ENCODE assay signal across 16 cellular contexts in genomic region chr6:115969930-115970273, GRCh38.
DNase-seq lines count a peak whose midpoint lies in the region; ATAC-seq, FAIRE-seq and TF ChIP-seq lines count a peak whose summit lies in the region.
"Had no signal": no experiment of that assay in that cellular context is flagged by ENCODE, and none has a peak within 500 bp of the region (broad histone marks: within the 10 kb centered on the region; RNA-seq: fewer than 3 reads in every experiment).

No MANE protein-coding gene starts in this region.

- TF ChIP-seq RAD21 in liver (IDR thresholded peaks at IDR 0.05), result no peak
- no peak for TF ChIP-seq RAD21 in HepG2 (CRISPR knock-in tag; IDR thresholded peaks at IDR 0.05)

- H3K4me3 ChIP-seq in liver (ENCODE audit: low read depth in 1 of 3, low read length in 3 of 3), result no peak overlapping the region
- no peak overlapping the region for H3K4me3 ChIP-seq in HepG2 (replicated peaks in 1 of 3; ENCODE audit: insufficient read depth in 1 of 3, low read depth in 2 of 3, low read length in 3 of 3)
- H3K4me3 ChIP-seq in Panc1 (ENCODE audit: low read depth in 2 of 2, low read length in 2 of 2), result no peak overlapping the region
- no peak overlapping the region for H3K4me3 ChIP-seq in fibroblast of the aortic adventitia (ENCODE audit: low read depth, low read length)
- H3K4me3 ChIP-seq: SJCRH30 had no signal

- TF ChIP-seq POLR2A in HepG2 (IDR thresholded peaks at IDR 0.05; ENCODE audit: insufficient read depth in 1 of 2, low read depth in 2 of 2, low read length in 2 of 2), result no peak

- peaks cover 13 to 43% (median 37%) of the 10 kb centered on the region in 4 donors for H3K4me1 ChIP-seq in liver (ENCODE audit: control insufficient read depth in 4 of 4, insufficient read depth in 4 of 4, low read length in 3 of 4)
- peaks cover 7% of the 10 kb centered on the region; the same call in 1 of the 2 replicates for H3K4me1 ChIP-seq in HepG2 (ENCODE audit: insufficient read depth, low read length)
- H3K4me1 ChIP-seq in Panc1 (ENCODE audit: control insufficient read depth, insufficient read depth, low read length), result no peaks in the 10 kb centered on the region
- H3K4me1 ChIP-seq: SJCRH30 had no signal

- ATAC-seq in HepG2 (no peak), Panc1 (no peak), HG03196 (IDR thresholded peaks at IDR 0.05; ENCODE audit: unreplicated experiment) (no peak)

- H3K27me3 ChIP-seq in liver (ENCODE audit: control insufficient read depth in 4 of 4, insufficient read depth in 4 of 4, low read length in 3 of 4) (no peaks in the 10 kb centered on the region), HepG2 (ENCODE audit: control insufficient read depth in 1 of 2, insufficient read depth in 2 of 2, low read length in 2 of 2) (no peaks in the 10 kb centered on the region), Panc1 (ENCODE audit: control insufficient read depth, insufficient read depth, low read length) (no peaks in the 10 kb centered on the region)
- H3K27me3 ChIP-seq: SJCRH30 had no signal

- in situ Hi-C loops in HepG2 (cut with HindIII; ENCODE audit: extremely low pct_ligation_motif_present, low pct_unique_long_range_greater_than_20kb) (no loop called here), Panc1 (cut with HindIII; ENCODE audit: low pct_unique_long_range_greater_than_20kb, low sequenced_read_pairs) (no loop called here)

- H3K27ac ChIP-seq in liver (ENCODE audit: low read depth in 1 of 2, low read length in 2 of 2) (peak overlapping the region; percentile 59 to 87), HepG2 (ENCODE audit: extremely low read length, insufficient read depth, low read length) (no peak overlapping the region), Panc1 (ENCODE audit: low read length) (no peak overlapping the region)
- H3K27ac ChIP-seq: SJCRH30 had no signal

- H3K9ac ChIP-seq in liver (ENCODE audit: low read depth in 1 of 2, low read length in 2 of 2), result no peak overlapping the region
- no peak overlapping the region for H3K9ac ChIP-seq in HepG2 (ENCODE audit: insufficient read depth, low read depth, low read length)

- FAIRE-seq in HepG2 (lab: Jason Lieb, UNC), result no peak

- H3K4me2 ChIP-seq in HepG2 (ENCODE audit: low read depth, low read length), result no peak overlapping the region

- no peak for TF ChIP-seq CTCF in liver (IDR thresholded peaks at IDR 0.05; ENCODE audit: low read depth, low read length, missing input control)
- no peak for TF ChIP-seq CTCF in HepG2 (CRISPR knock-in tag; IDR thresholded peaks at IDR 0.05)
- 0 out of 2 replicates have a peak, but pooled peaks have one; percentile 2 for TF ChIP-seq CTCF in Panc1 (IDR thresholded peaks at IDR 0.05)
- TF ChIP-seq CTCF in fibroblast of the aortic adventitia (IDR thresholded peaks at IDR 0.05; ENCODE audit: insufficient read depth, low read length), result no peak

- DNase-seq in HepG2 (ENCODE audit: low spot score) (no peak), Panc1 (ENCODE audit: low read depth, low spot score) (no peak), fibroblast of the aortic adventitia (ENCODE audit: low read depth) (peak; percentile 48), NCI-H1417 treated with DMSO at 0.1 percent for 48 hours (lab: John Stamatoyannopoulos, UW) (no peak), DMS79 (lab: John Stamatoyannopoulos, UW) (no peak), hippocampal formation (lab: John Stamatoyannopoulos, UW) (no peak)
- DNase-seq: activated CD4-positive, alpha-beta memory T cell treated with anti-CD3 and anti-CD28 coated beads for 36 hours; activated naive CD4-positive, alpha-beta T cell treated with anti-CD3 and anti-CD28 coated beads for 36 hours; activated T-cell treated with anti-CD3 and anti-CD28 coated beads, Interleukin-2, amount 50 U/mL, for 1 hour; aorta; NCI-H1105; NCI-H2107; SJCRH30; T-helper 2 cell had no signal

- BruUV-seq in HepG2 (replicated peaks; lab: Mats Ljungman, UMichigan) (no TSS peak), Panc1 (replicated peaks; lab: Mats Ljungman, UMichigan) (no TSS peak)

- H2AFZ ChIP-seq in HepG2 (ENCODE audit: low read length), result no peak overlapping the region

- no peaks in the 10 kb centered on the region for H3K79me2 ChIP-seq in HepG2 (ENCODE audit: insufficient read depth, low read length)

- POLR2A ChIA-PET in HepG2 (lab: Yijun Ruan, JAX), result no interaction called here
- POLR2A ChIA-PET in Panc1 (lab: Charles Lee), result no interaction called here

- TF ChIP-seq EP300 in HepG2 (IDR thresholded peaks at IDR 0.05; ENCODE audit: low read depth in 2 of 2, low read length in 2 of 2) (no peak), HepG2 (CRISPR knock-in tag; IDR thresholded peaks at IDR 0.05; ENCODE audit: borderline replicate concordance) (no peak)

- H4K20me1 ChIP-seq in HepG2 (ENCODE audit: insufficient read depth, low read length), result no peaks in the 10 kb centered on the region

- CTCF ChIA-PET in HepG2 (lab: Yijun Ruan, JAX; ENCODE audit: low intra/inter-chr PET ratio, low total read pairs) (no interaction called here), Panc1 (lab: Charles Lee) (interaction anchor here (0.6 kb wide), 1 partner anchor 13 kb away, joined by 3 read pairs; no protein-coding TSS in a partner anchor)

- intact Hi-C loops in HepG2 (cut with micrococcal nuclease; ENCODE audit: unreplicated experiment), result no loop called here
- intact Hi-C loops in Panc1 (cut with micrococcal nuclease; ENCODE audit: unreplicated experiment), result no loop called here

- H3K9me3 ChIP-seq in liver (ENCODE audit: control insufficient read depth in 4 of 4, low read length in 3 of 4) (no peaks in the 10 kb centered on the region), HepG2 (ENCODE audit: low read length) (no peaks in the 10 kb centered on the region), Panc1 (ENCODE audit: control insufficient read depth, insufficient read depth, low read depth, low read length) (no peaks in the 10 kb centered on the region)
- H3K9me3 ChIP-seq: SJCRH30 had no signal

- H3K36me3 ChIP-seq in liver (ENCODE audit: control insufficient read depth in 4 of 4, insufficient read depth in 3 of 4, low read depth in 1 of 4, low read length in 3 of 4) (peaks cover 0 to 7% (median 2%) of the 10 kb centered on the region in 4 donors), HepG2 (replicated peaks in 1 of 2; ENCODE audit: control insufficient read depth in 1 of 2, insufficient read depth in 2 of 2, low read length in 2 of 2) (peaks cover 2 to 5% of the 10 kb centered on the region in 2 experiments; a peak in 1 of 5 replicates), Panc1 (ENCODE audit: control insufficient read depth, insufficient read depth, low read length) (no peaks in the 10 kb centered on the region)
- H3K36me3 ChIP-seq: SJCRH30 had no signal

TF ChIP-seq in liver, 16 proteins besides CTCF, POLR2A, EP300 and RAD21:
- TF ChIP-seq, protein P1, sequence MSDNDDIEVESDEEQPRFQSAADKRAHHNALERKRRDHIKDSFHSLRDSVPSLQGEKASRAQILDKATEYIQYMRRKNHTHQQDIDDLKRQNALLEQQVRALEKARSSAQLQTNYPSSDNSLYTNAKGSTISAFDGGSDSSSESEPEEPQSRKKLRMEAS (IDR thresholded peaks at IDR 0.05), result no peak
- TF ChIP-seq GABPA (IDR thresholded peaks at IDR 0.05 in 1 of 2, conservative IDR thresholded peaks at IDR 0.05 in 1 of 2) (no peak), HNF4A (conservative IDR thresholded peaks at IDR 0.05) (no peak), NR2F2 (IDR thresholded peaks at IDR 0.05) (no peak), RXRA (IDR thresholded peaks at IDR 0.05) (no peak), ATF3 (IDR thresholded peaks at IDR 0.05) (no peak), SP1 (IDR thresholded peaks at IDR 0.05) (no peak), TAF1 (conservative IDR thresholded peaks at IDR 0.05) (no peak), FOXA1 (IDR thresholded peaks at IDR 0.05) (no peak)

TF ChIP-seq in HepG2, 621 proteins besides CTCF, POLR2A, EP300 and RAD21:
- TF ChIP-seq MZF1 (CRISPR knock-in tag; IDR thresholded peaks at IDR 0.05; ENCODE audit: borderline replicate concordance) (no peak), ZNF549 (CRISPR knock-in tag; IDR thresholded peaks at IDR 0.05) (no peak), ETV5 (CRISPR knock-in tag; IDR thresholded peaks at IDR 0.05; ENCODE audit: borderline replicate concordance) (no peak)
- TF ChIP-seq, protein P2, sequence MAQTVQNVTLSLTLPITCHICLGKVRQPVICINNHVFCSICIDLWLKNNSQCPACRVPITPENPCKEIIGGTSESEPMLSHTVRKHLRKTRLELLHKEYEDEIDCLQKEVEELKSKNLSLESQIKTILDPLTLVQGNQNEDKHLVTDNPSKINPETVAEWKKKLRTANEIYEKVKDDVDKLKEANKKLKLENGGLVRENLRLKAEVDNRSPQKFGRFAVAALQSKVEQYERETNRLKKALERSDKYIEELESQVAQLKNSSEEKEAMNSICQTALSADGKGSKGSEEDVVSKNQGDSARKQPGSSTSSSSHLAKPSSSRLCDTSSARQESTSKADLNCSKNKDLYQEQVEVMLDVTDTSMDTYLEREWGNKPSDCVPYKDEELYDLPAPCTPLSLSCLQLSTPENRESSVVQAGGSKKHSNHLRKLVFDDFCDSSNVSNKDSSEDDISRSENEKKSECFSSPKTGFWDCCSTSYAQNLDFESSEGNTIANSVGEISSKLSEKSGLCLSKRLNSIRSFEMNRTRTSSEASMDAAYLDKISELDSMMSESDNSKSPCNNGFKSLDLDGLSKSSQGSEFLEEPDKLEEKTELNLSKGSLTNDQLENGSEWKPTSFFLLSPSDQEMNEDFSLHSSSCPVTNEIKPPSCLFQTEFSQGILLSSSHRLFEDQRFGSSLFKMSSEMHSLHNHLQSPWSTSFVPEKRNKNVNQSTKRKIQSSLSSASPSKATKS (CRISPR knock-in tag; IDR thresholded peaks at IDR 0.05), result no peak

Comparison
In these comparisons a context has a peak if more than half of its experiments do, and no peak if none do; other contexts are left out.
1. H3K27ac ChIP-seq: peak in liver (2 of 2); none in HepG2 (single experiment) and Panc1 (single experiment).